Comparison of ENCODE assay signal across 25 cellular contexts in the genomic region with DNA sequence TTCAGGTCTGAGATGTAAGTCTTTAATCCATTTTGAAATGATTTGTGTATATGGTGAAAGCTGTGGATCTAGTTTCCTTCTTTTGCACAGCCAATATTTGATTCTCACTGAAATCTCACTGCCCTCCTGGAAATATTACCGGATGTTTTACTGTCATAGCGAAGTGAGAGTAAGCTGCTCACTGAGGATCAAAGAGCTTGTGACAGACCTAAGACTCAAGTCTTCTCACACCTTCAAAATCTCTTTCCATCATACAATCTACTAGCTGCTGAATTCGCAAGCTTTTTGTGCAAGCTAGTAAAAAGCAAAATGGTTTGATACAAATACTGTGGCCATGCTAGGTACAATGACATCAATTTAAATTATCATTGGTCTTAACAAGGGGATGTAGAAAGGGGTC. TPM values are rescaled to one million over a fixed set of nuclear protein-coding genes. Genes with fewer than 3 reads are reported as not detected.
A peak's percentile ranks its signal among the peaks of the same experiment; 100 is the strongest.
DNase-seq lines count a peak whose midpoint lies in the region; ATAC-seq, FAIRE-seq and TF ChIP-seq lines count a peak whose summit lies in the region.
"Had no signal": no experiment of that assay in that cellular context is flagged by ENCODE, and none has a peak within 500 bp of the region (broad histone marks: within the 10 kb centered on the region; RNA-seq: fewer than 3 reads in every experiment).

No MANE protein-coding gene starts in this region.

- H3K9me3 ChIP-seq in A549, result no peaks in the 10 kb centered on the region
- peaks cover 0 to 4% (median 0%) of the 10 kb centered on the region in 8 donors for H3K9me3 ChIP-seq in spleen
- H3K9me3 ChIP-seq: MG63, SJSA1 had no signal

- TF ChIP-seq CTCF in A549 (IDR thresholded peaks at IDR 0.05) (no peak), epithelial cell of proximal tubule (conservative IDR thresholded peaks at IDR 0.05; ENCODE audit: low read depth, low read length) (no peak), spleen (IDR thresholded peaks at IDR 0.05 in 8 of 11, conservative IDR thresholded peaks at IDR 0.05 in 3 of 11) (no peak), foreskin fibroblast (IDR thresholded peaks at IDR 0.05; ENCODE audit: low read depth, low read length) (no peak)

- H3K4me1 Mint-ChIP-seq in IgD-negative memory B cell, result peaks cover 39 to 52% (median 52%) of the 10 kb centered on the region in 3 donors

- no peak overlapping the region for H3K4me3 ChIP-seq in A549
- H3K4me3 ChIP-seq in epithelial cell of proximal tubule (ENCODE audit: low read depth, low read length), result peak overlapping the region; percentile 21
- H3K4me3 ChIP-seq in spleen, result peak overlapping the region in 1 of 8 donors; percentile 23
- no peak overlapping the region for H3K4me3 ChIP-seq in foreskin fibroblast (ENCODE audit: low read depth in 1 of 2, low read length in 2 of 2)
- H3K4me3 ChIP-seq: BLaER1 treated with 17β-estradiol and CSF1 and Interleukin-3, amounts not matched to agents 10 nM and 100 nM; GM23338; MG63; PC-9; SJSA1 had no signal

- TF ChIP-seq EP300 in A549 (IDR thresholded peaks at IDR 0.05), result no peak

- peak overlapping the region; percentile 81 to 95 (median 92) for H3K27ac Mint-ChIP-seq in IgD-negative memory B cell
- H3K27ac Mint-ChIP-seq: GM23338 had no signal

- POLR2A ChIA-PET in A549 (lab: Yijun Ruan, JAX), result no interaction called here

- H3K36me3 Mint-ChIP-seq in IgD-negative memory B cell, result peaks cover 4% of the 10 kb centered on the region

- no peaks in the 10 kb centered on the region for H3K27me3 Mint-ChIP-seq in IgD-negative memory B cell

- peaks cover 0 to 2% (median 0%) of the 10 kb centered on the region in 3 donors for H3K9me3 Mint-ChIP-seq in IgD-negative memory B cell
- H3K9me3 Mint-ChIP-seq: GM23338 had no signal

- ATAC-seq in A549, result no peak
- ATAC-seq: GM23338, HCT116 had no signal

- peak overlapping the region in 1 of 2 experiments; percentile 48; a peak in 2 of 6 replicates for H3K27ac ChIP-seq in A549
- H3K27ac ChIP-seq in spleen, result peak overlapping the region in 6 of 8 donors; percentile 9 to 99 (median 96)
- H3K27ac ChIP-seq: BLaER1 treated with 17β-estradiol and CSF1 and Interleukin-3, amounts not matched to agents 10 nM and 100 nM; PC-9; SJSA1 had no signal

- no peak for FAIRE-seq in A549 (lab: Jason Lieb, UNC)

- H3K4me3 Mint-ChIP-seq in IgD-negative memory B cell, result peak overlapping the region; percentile 14 to 92 (median 84)
- H3K4me3 Mint-ChIP-seq: GM23338 had no signal

- CTCF ChIA-PET in A549 (lab: Yijun Ruan, JAX), result interaction anchor here (1.3 kb wide), 1 partner anchor 10 kb away, joined by 3 read pairs; no protein-coding TSS in a partner anchor

- peak overlapping the region; percentile 9; the same call in 2 of the 3 replicates for H3K4me2 ChIP-seq in A549
- H3K4me2 ChIP-seq: BLaER1 treated with 17β-estradiol and CSF1 and Interleukin-3, amounts not matched to agents 10 nM and 100 nM; GM23338; PC-9 had no signal

- peaks cover 38% of the 10 kb centered on the region for H3K4me1 ChIP-seq in A549
- H3K4me1 ChIP-seq in spleen, result peaks cover 11 to 93% (median 59%) of the 10 kb centered on the region in 6 donors

- TF ChIP-seq RAD21 in A549 (conservative IDR thresholded peaks at IDR 0.05 in 1 of 2, IDR thresholded peaks at IDR 0.05 in 1 of 2), result no peak

- WGBS in A549 (ENCODE audit: missing lambda C conversion rate), result 87% methylated on average over 3 of the region's 3 CpGs
- WGBS in spleen, 5 donors, result 69 to 89% (median 80%) methylated on average over 3 of the region's 3 CpGs

- DNase-seq in A549 (ENCODE audit: low read depth in 1 of 2, low spot score in 1 of 2) (no peak), epithelial cell of proximal tubule (ENCODE audit: low read depth) (no peak), spleen (no peak), NCI-H2171 treated with DMSO at 0.1 percent for 48 hours (lab: John Stamatoyannopoulos, UW) (no peak), NCI-H1436 treated with DMSO at 0.1 percent for 48 hours (lab: John Stamatoyannopoulos, UW) (no peak), foreskin fibroblast (no peak), NCI-H748 treated with DMSO at 0.1 percent for 48 hours (lab: John Stamatoyannopoulos, UW) (no peak)
- DNase-seq: 8988T; DND-41; GDM1; Karpas-422; MG63; NCI-H1092 treated with DMSO at 0.1 percent for 48 hours; NCI-H1694; NCI-H345; NCI-H526; NK-92 treated with Interleukin-12 subunit alpha and Interleukin-12 subunit beta, amount 100 ng/mL, for 24 hours; PC-9; SW 1271 had no signal

- intact Hi-C loops in spleen (cut with DNase I; ENCODE audit: low total_unique reads), result no loop called here

- peaks cover 0 to 21% (median 0%) of the 10 kb centered on the region in 6 donors for H3K36me3 ChIP-seq in spleen
- H3K36me3 ChIP-seq: BLaER1 treated with 17β-estradiol and CSF1 and Interleukin-3, amounts not matched to agents 10 nM and 100 nM; MG63; SJSA1 had no signal

- H3K27me3 ChIP-seq in spleen (replicated peaks in 1 of 7), result peaks cover 0 to 6% (median 0%) of the 10 kb centered on the region in 7 donors
- H3K27me3 ChIP-seq: MG63 had no signal

- TF ChIP-seq POLR2A in A549 (IDR thresholded peaks at IDR 0.05; ENCODE audit: low read length) (no peak), spleen (IDR thresholded peaks at IDR 0.05) (no peak)

TF ChIP-seq in A549, 52 proteins besides CTCF, POLR2A, EP300 and RAD21:
- TF ChIP-seq FOSB (CRISPR knock-in tag; IDR thresholded peaks at IDR 0.05) (no peak), ZC3H11A (IDR thresholded peaks at IDR 0.05) (no peak)
TF ChIP-seq in A549: peak in this region for 0.

RNA-seq across cellular contexts. Expression of gene LRRK2, which starts 3.9 kb away (rescaled TPM):
- polyA plus RNA-seq in A549 (2011; rRNA removed) (18.1 and 20.4 TPM in 2 replicates), A549 (2017; fragmentation: RNase III; extraction: RNeasy Plus Mini Kit Qiagen cat#74134 plus additional on column Dnase treatment) (3.1 to 5.3 TPM (median 5.2 TPM) in 3 replicates), IgD-negative memory B cell (6.8 TPM), spleen (10 to 100 TPM in 2 of 3 donors, 1 to 10 TPM in 1; 7.7 to 15.1 (median 10.1) TPM)
- 1.5 and 1.7 TPM in 2 replicates for polyA plus RNA-seq in A549 (2012; cell fraction: cytosol; rRNA removed)
- 1.6 and 2.8 TPM in 2 replicates for polyA plus RNA-seq in A549 (2012; cell fraction: nucleus; rRNA removed)
- polyA minus RNA-seq in A549 (2011; rRNA and poly(A)+ RNA removed), result 13.2 and 13.5 TPM in 2 replicates
- total RNA-seq in epithelial cell of proximal tubule (0.43 and 0.52 TPM in 2 replicates), spleen (100 to 1,000 TPM in 1 of 7 donors, 10 to 100 TPM in 6; 41.3 to 106 (median 62.2) TPM)
- total RNA-seq: HT-29 had no signal
- polyA plus RNA-seq: GM23338 had no signal
